16 cellular contexts compared by ENCODE assay signal in the genomic region with DNA sequence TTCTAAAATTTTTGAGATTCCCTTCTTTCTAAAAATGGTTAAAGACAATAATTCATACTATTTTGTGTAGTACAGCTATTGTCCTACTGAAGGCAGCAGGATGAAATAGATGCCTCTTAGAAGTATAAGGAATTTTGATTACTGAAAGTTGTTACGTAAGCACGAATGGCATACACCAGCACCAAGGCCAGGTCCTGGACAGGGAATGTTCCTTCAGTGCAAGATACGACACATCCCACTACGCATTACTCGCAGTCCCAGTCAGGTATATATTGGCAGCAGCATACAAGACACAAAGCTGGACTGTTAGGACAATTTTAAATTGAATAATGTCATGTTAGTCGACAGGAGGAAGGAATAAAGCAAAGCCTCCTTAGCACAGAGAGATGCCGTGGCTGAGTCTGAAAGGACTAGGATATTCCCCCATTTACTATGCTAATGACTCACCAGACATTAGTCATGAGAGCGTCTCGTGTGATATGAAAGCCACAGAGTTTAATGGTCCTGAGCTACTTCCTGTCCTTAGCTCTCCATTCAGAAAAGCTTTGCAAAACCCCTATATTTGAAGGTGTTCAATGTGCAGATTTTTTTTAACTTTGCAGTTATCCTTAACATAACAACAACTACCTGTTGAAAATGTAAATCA.
DNase-seq lines count a peak whose midpoint lies in the region; ATAC-seq and TF ChIP-seq lines count a peak whose summit lies in the region.
"Had no signal": no experiment of that assay in that cellular context is flagged by ENCODE, and none has a peak within 500 bp of the region (broad histone marks: within the 10 kb centered on the region; RNA-seq: fewer than 3 reads in every experiment).

No MANE protein-coding gene starts in this region.

- intact Hi-C loops in heart right ventricle (cut with DNase I) = no loop called here

- no peak for TF ChIP-seq CTCF in heart right ventricle (IDR thresholded peaks at IDR 0.05)

- peak; percentile 74 for DNase-seq in DMS53 (lab: John Stamatoyannopoulos, UW)
- peak; percentile 9 for DNase-seq in LoVo (ENCODE audit: low spot score)
- DNase-seq in T1000 (lab: John Stamatoyannopoulos, UW) = peak; percentile 0
- peak; percentile 0 for DNase-seq in iris pigment epithelial cell (ENCODE audit: low read depth)
- DNase-seq in KG1 (lab: John Stamatoyannopoulos, UW) = no peak
- no peak for DNase-seq in heart right ventricle
- no peak for DNase-seq in activated T-cell treated with anti-CD3 and anti-CD28 coated beads, Interleukin-2, amount 50 U/mL, for 4 hours
- DNase-seq: activated naive CD4-positive, alpha-beta T cell treated with anti-CD3 and anti-CD28 coated beads, Interleukin-2, amount 50 U/mL, for 16 hours; effector memory CD8-positive, alpha-beta T cell; immature natural killer cell; NCI-H446; sigmoid colon; tibial artery had no signal

- no peak overlapping the region for H3K4me3 ChIP-seq in heart right ventricle
- H3K4me3 ChIP-seq: sigmoid colon, tibial artery had no signal

- H3K4me1 ChIP-seq in heart right ventricle = no peaks in the 10 kb centered on the region
- H3K4me1 ChIP-seq: sigmoid colon, tibial artery had no signal

- 66 to 68% methylated on average over 9 of the region's 9 CpGs for WGBS in heart right ventricle, 2 donors

- H3K36me3 Mint-ChIP-seq in activated T-cell treated with anti-CD3 and anti-CD28 coated beads, Interleukin-2, amount 50 U/mL, for 4 hours (ENCODE audit: insufficient read depth) = no peaks in the 10 kb centered on the region
- H3K36me3 Mint-ChIP-seq: immature natural killer cell, mesothelial cell of epicardium had no signal

- H3K27ac ChIP-seq in heart right ventricle = no peak overlapping the region
- H3K27ac ChIP-seq: sigmoid colon, tibial artery had no signal

- no peaks in the 10 kb centered on the region for H3K36me3 ChIP-seq in heart right ventricle
- H3K36me3 ChIP-seq: sigmoid colon, tibial artery had no signal

- no peaks in the 10 kb centered on the region for H3K27me3 Mint-ChIP-seq in activated T-cell treated with anti-CD3 and anti-CD28 coated beads, Interleukin-2, amount 50 U/mL, for 4 hours (ENCODE audit: low read depth)
- H3K27me3 Mint-ChIP-seq: effector memory CD8-positive, alpha-beta T cell had no signal

- H3K4me1 Mint-ChIP-seq in activated T-cell treated with anti-CD3 and anti-CD28 coated beads, Interleukin-2, amount 50 U/mL, for 4 hours (ENCODE audit: low read depth) = no peaks in the 10 kb centered on the region
- H3K4me1 Mint-ChIP-seq: immature natural killer cell had no signal

- H3K9me3 Mint-ChIP-seq in activated T-cell treated with anti-CD3 and anti-CD28 coated beads, Interleukin-2, amount 50 U/mL, for 4 hours = peaks cover 13% of the 10 kb centered on the region

- peaks cover 0 to 5% (median 0%) of the 10 kb centered on the region in 11 donors for H3K9me3 ChIP-seq in heart right ventricle
- H3K9me3 ChIP-seq: sigmoid colon had no signal

- ATAC-seq in heart right ventricle (no peak), HG02588 (IDR thresholded peaks at IDR 0.05; ENCODE audit: unreplicated experiment) (no peak)
- no peak for ATAC-seq in activated T-cell treated with anti-CD3 and anti-CD28 coated beads, Interleukin-2, amount 50 U/mL, for 4 hours
- ATAC-seq: activated CD4-positive, CD25-positive, alpha-beta regulatory T cell treated with anti-CD3 and anti-CD28 coated beads, Interleukin-2, amount 50 U/mL, for 24 hours; effector memory CD8-positive, alpha-beta T cell had no signal

- no peak overlapping the region for H3K4me3 Mint-ChIP-seq in activated T-cell treated with anti-CD3 and anti-CD28 coated beads, Interleukin-2, amount 50 U/mL, for 4 hours
- H3K4me3 Mint-ChIP-seq: effector memory CD8-positive, alpha-beta T cell; immature natural killer cell; mesothelial cell of epicardium had no signal

- H3K27me3 ChIP-seq in heart right ventricle = no peaks in the 10 kb centered on the region
- H3K27me3 ChIP-seq: sigmoid colon, tibial artery had no signal

Comparison
In these comparisons a context has a peak if more than half of its experiments do, and no peak if none do; other contexts are left out.
1. DNase-seq: peak in DMS53 (single experiment), LoVo (single experiment), T1000 (single experiment) and iris pigment epithelial cell (single experiment); none in KG1 (single experiment), heart right ventricle (0 of 2) and activated T-cell treated with anti-CD3 and anti-CD28 coated beads, Interleukin-2, amount 50 U/mL, for 4 hours (single experiment).